8 cellular contexts compared by ENCODE assay signal in genomic region chr5:181241393-181241975, GRCh38. TPM values are rescaled to one million over a fixed set of nuclear protein-coding genes. Genes with fewer than 3 reads are reported as not detected.
DNase-seq lines count a peak whose midpoint lies in the region; ATAC-seq and TF ChIP-seq lines count a peak whose summit lies in the region.

No MANE protein-coding gene starts in this region.

- no peaks in the 10 kb centered on the region for H3K9me3 Mint-ChIP-seq in nephron progenitor cell

- H3K27ac Mint-ChIP-seq in nephron progenitor cell, result peak overlapping the region; percentile 100

- DNase-seq in GM04504 (ENCODE audit: low read depth) (peak; percentile 75), dedifferentiated amniotic fluid mesenchymal stem cell (ENCODE audit: extremely low spot score) (peak; percentile 62), nephron progenitor cell (no peak), NK-92 (lab: John Stamatoyannopoulos, UW; ENCODE audit: unreplicated experiment) (no peak), GM19238 (ENCODE audit: insufficient read length, low spot score) (no peak)

- peaks cover 59% of the 10 kb centered on the region for H3K36me3 Mint-ChIP-seq in nephron progenitor cell (ENCODE audit: low read depth)

- H3K27me3 Mint-ChIP-seq in nephron progenitor cell (ENCODE audit: low read depth, poor library complexity), result peaks cover 5% of the 10 kb centered on the region

- no peak for ATAC-seq in HG03039 (IDR thresholded peaks at IDR 0.05; ENCODE audit: unreplicated experiment)
- no peak for ATAC-seq in GM18868 (IDR thresholded peaks at IDR 0.05; ENCODE audit: unreplicated experiment)

- peaks cover 51% of the 10 kb centered on the region for H3K4me1 Mint-ChIP-seq in nephron progenitor cell

- peak overlapping the region; percentile 100 for H3K4me3 Mint-ChIP-seq in nephron progenitor cell

- no peak for TF ChIP-seq CTCF in nephron progenitor cell (IDR thresholded peaks at IDR 0.05)

TF ChIP-seq in PFSK-1, 5 proteins besides CTCF, POLR2A, EP300 and RAD21:
- TF ChIP-seq TAF1 (IDR thresholded peaks at IDR 0.05; ENCODE audit: borderline replicate concordance, insufficient read depth, low read length) (peak; percentile 75; the same call in 1 of the 2 replicates), SIN3A (IDR thresholded peaks at IDR 0.05; ENCODE audit: borderline replicate concordance, insufficient read depth, low read length) (peak; percentile 70; the same call in 1 of the 2 replicates), POLR2AphosphoS5 (IDR thresholded peaks at IDR 0.05; ENCODE audit: low read depth, low read length) (peak; percentile 87), REST (IDR thresholded peaks at IDR 0.05; ENCODE audit: insufficient read depth in 1 of 2, low read depth in 2 of 2, low read length in 2 of 2) (no peak)

RNA-seq across cellular contexts. Expression of gene RACK1, which starts 2.2 kb away (rescaled TPM):
- polyA plus RNA-seq in PFSK-1 (2012; ENCODE audit: insufficient read length, low read depth), result 6,513 TPM

RNA-seq across cellular contexts. Expression of gene TRIM41, which starts 18.4 kb away (rescaled TPM):
- polyA plus RNA-seq in PFSK-1 (2012; ENCODE audit: insufficient read length, low read depth), result 27.0 TPM

RNA-seq across cellular contexts. Expression of gene TRIM52, which starts 19.5 kb away (rescaled TPM):
- 2.9 TPM for polyA plus RNA-seq in PFSK-1 (2012; ENCODE audit: insufficient read length, low read depth)

RNA-seq across cellular contexts. Expression of gene TRIM7, which starts 36.5 kb away (rescaled TPM):
- polyA plus RNA-seq in PFSK-1 (2012; ENCODE audit: insufficient read length, low read depth), result 4.9 TPM

Comparison
In these comparisons a context has a peak if more than half of its experiments do, and no peak if none do; other contexts are left out.
1. DNase-seq: peak in GM04504 (single experiment) and dedifferentiated amniotic fluid mesenchymal stem cell (single experiment); none in nephron progenitor cell (single experiment), NK-92 (single experiment) and GM19238 (single experiment).